ENCODE assay signal across 12 cellular contexts in genomic region chr3:190721330-190721729, GRCh38.
DNase-seq lines count a peak whose midpoint lies in the region; ATAC-seq and TF ChIP-seq lines count a peak whose summit lies in the region.
"Had no signal": no experiment of that assay in that cellular context is flagged by ENCODE, and none has a peak within 500 bp of the region (broad histone marks: within the 10 kb centered on the region; RNA-seq: fewer than 3 reads in every experiment).

No MANE protein-coding gene starts in this region.

- peak; percentile 92 for ATAC-seq in GM19463 (IDR thresholded peaks at IDR 0.05; ENCODE audit: unreplicated experiment)
- peak; percentile 93 for ATAC-seq in HG03066 (IDR thresholded peaks at IDR 0.05; ENCODE audit: low read depth, unreplicated experiment)
- no peak for ATAC-seq in heart left ventricle

- H3K9ac ChIP-seq in colonic mucosa (ENCODE audit: low read depth in 2 of 2, low read length in 2 of 2): no peak overlapping the region

- intact Hi-C loops in heart left ventricle (cut with DNase I) (no loop called here), colonic mucosa (cut with DNase I) (no loop called here)

- H3K9me3 ChIP-seq in BE2C (peaks cover 3% of the 10 kb centered on the region; the same call in 1 of the 2 replicates), heart left ventricle (no peaks in the 10 kb centered on the region), colonic mucosa (no peaks in the 10 kb centered on the region)
- H3K9me3 ChIP-seq: breast epithelium had no signal

- H3K36me3 ChIP-seq in BE2C: no peaks in the 10 kb centered on the region
- H3K36me3 ChIP-seq in heart left ventricle: no peaks in the 10 kb centered on the region
- H3K36me3 ChIP-seq in colonic mucosa: no peaks in the 10 kb centered on the region
- H3K36me3 ChIP-seq: breast epithelium had no signal

- H3K27me3 ChIP-seq in BE2C (no peaks in the 10 kb centered on the region), heart left ventricle (no peaks in the 10 kb centered on the region), colonic mucosa (no peaks in the 10 kb centered on the region)
- H3K27me3 ChIP-seq: breast epithelium had no signal

- TF ChIP-seq POLR2A in heart left ventricle (IDR thresholded peaks at IDR 0.05): no peak

- peak; percentile 28 for DNase-seq in DMS79 treated with DMSO at 0.1 percent for 48 hours (lab: John Stamatoyannopoulos, UW)
- peak; percentile 15 for DNase-seq in NCI-H69 (lab: John Stamatoyannopoulos, UW)
- DNase-seq in NCI-H1694 treated with DMSO at 0.1 percent for 48 hours (lab: John Stamatoyannopoulos, UW): no peak
- DNase-seq in BE2C: no peak
- no peak for DNase-seq in heart left ventricle
- DNase-seq in colonic mucosa: no peak
- DNase-seq: activated CD4-positive, alpha-beta memory T cell treated with anti-CD3 and anti-CD28 coated beads, Interleukin-2, amount 10 ng/mL, durations not matched to agents 7 days and 5 days; AML-193; RPMI8226 had no signal

- H3K4me1 ChIP-seq in BE2C (no peaks in the 10 kb centered on the region), heart left ventricle (no peaks in the 10 kb centered on the region), colonic mucosa (no peaks in the 10 kb centered on the region)
- H3K4me1 ChIP-seq: breast epithelium had no signal

- TF ChIP-seq CTCF in BE2C (IDR thresholded peaks at IDR 0.05; ENCODE audit: low read depth, low read length) (no peak), heart left ventricle (IDR thresholded peaks at IDR 0.05) (no peak), colonic mucosa (IDR thresholded peaks at IDR 0.05) (no peak)

- no peak overlapping the region for H3K27ac ChIP-seq in heart left ventricle
- no peak overlapping the region for H3K27ac ChIP-seq in colonic mucosa
- H3K27ac ChIP-seq: breast epithelium had no signal

- no peak overlapping the region for H3K4me3 ChIP-seq in BE2C (ENCODE audit: low read depth, low read length)
- no peak overlapping the region for H3K4me3 ChIP-seq in heart left ventricle
- H3K4me3 ChIP-seq in colonic mucosa: no peak overlapping the region
- H3K4me3 ChIP-seq: breast epithelium had no signal

- WGBS in heart left ventricle, 4 donors: 91 to 94% (median 93%) methylated on average over 5 of the region's 5 CpGs

Comparison
In these comparisons a context has a peak if more than half of its experiments do, and no peak if none do; other contexts are left out.
1. DNase-seq: peak in DMS79 treated with DMSO at 0.1 percent for 48 hours (single experiment) and NCI-H69 (single experiment); none in NCI-H1694 treated with DMSO at 0.1 percent for 48 hours (single experiment), BE2C (single experiment), heart left ventricle (0 of 5) and colonic mucosa (single experiment).
2. ATAC-seq: peak in GM19463 (single experiment) and HG03066 (single experiment); none in heart left ventricle (0 of 4).